ENCODE assay signal across 10 cellular contexts in genomic region chr7:19677201-19677600, GRCh38. TPM values are rescaled to one million over a fixed set of nuclear protein-coding genes. Genes with fewer than 3 reads are reported as not detected.
DNase-seq lines count a peak whose midpoint lies in the region; ATAC-seq and TF ChIP-seq lines count a peak whose summit lies in the region.
"Had no signal": no experiment of that assay in that cellular context is flagged by ENCODE, and none has a peak within 500 bp of the region (broad histone marks: within the 10 kb centered on the region; RNA-seq: fewer than 3 reads in every experiment).

No MANE protein-coding gene starts in this region.

- H3K4me1 ChIP-seq in left lung: no peaks in the 10 kb centered on the region

- no peaks in the 10 kb centered on the region for H3K36me3 ChIP-seq in left lung

- no peaks in the 10 kb centered on the region for H3K9me3 Mint-ChIP-seq in HFFc6
- H3K9me3 Mint-ChIP-seq: activated CD4-positive, alpha-beta memory T cell treated with anti-CD3 and anti-CD28 coated beads for 36 hours had no signal

- H3K9me3 ChIP-seq in left lung: no peaks in the 10 kb centered on the region

- H3K27me3 Mint-ChIP-seq in HFFc6 (ENCODE audit: insufficient read depth): peaks cover 2% of the 10 kb centered on the region; the same call in 1 of the 2 replicates
- H3K27me3 Mint-ChIP-seq: activated CD4-positive, alpha-beta memory T cell treated with anti-CD3 and anti-CD28 coated beads for 36 hours had no signal

- peak; percentile 41 for DNase-seq in NAMALWA (ENCODE audit: low spot score)
- no peak for DNase-seq in left lung
- DNase-seq in HFFc6: no peak
- no peak for DNase-seq in activated effector memory CD4-positive, alpha-beta T cell treated with Interleukin-2 at 50 U/mL for 16 hours
- DNase-seq: activated CD4-positive, alpha-beta memory T cell treated with anti-CD3 and anti-CD28 coated beads for 36 hours had no signal

- H3K27ac ChIP-seq in left lung: no peak overlapping the region
- H3K27ac ChIP-seq: coronary artery had no signal

- H3K27ac Mint-ChIP-seq in HFFc6: no peak overlapping the region
- H3K27ac Mint-ChIP-seq: activated CD4-positive, alpha-beta memory T cell treated with anti-CD3 and anti-CD28 coated beads for 36 hours had no signal

- H3K4me3 ChIP-seq in left lung: no peak overlapping the region
- H3K4me3 ChIP-seq: coronary artery had no signal

- ATAC-seq in GM18907 (IDR thresholded peaks at IDR 0.05; ENCODE audit: unreplicated experiment) (peak; percentile 79), HG02938 (IDR thresholded peaks at IDR 0.05; ENCODE audit: unreplicated experiment) (peak; percentile 79), left lung (peak; percentile 40), HG02970 (IDR thresholded peaks at IDR 0.05; ENCODE audit: low FRiP score, unreplicated experiment) (no peak), esophagus mucosa (no peak)

- TF ChIP-seq CTCF in left lung (IDR thresholded peaks at IDR 0.05) (no peak), HFFc6 (IDR thresholded peaks at IDR 0.05) (no peak)

- H3K4me3 Mint-ChIP-seq in HFFc6: no peak overlapping the region
- H3K4me3 Mint-ChIP-seq: activated CD4-positive, alpha-beta memory T cell treated with anti-CD3 and anti-CD28 coated beads for 36 hours had no signal

- intact Hi-C loops in left lung (cut with DNase I): no loop called here

- peaks cover 0 to 7% of the 10 kb centered on the region in 2 donors for H3K27me3 ChIP-seq in left lung

- H3K4me1 Mint-ChIP-seq in HFFc6 (ENCODE audit: low read depth): no peaks in the 10 kb centered on the region

- H3K36me3 Mint-ChIP-seq in HFFc6 (ENCODE audit: low read depth): no peaks in the 10 kb centered on the region
- H3K36me3 Mint-ChIP-seq: activated CD4-positive, alpha-beta memory T cell treated with anti-CD3 and anti-CD28 coated beads for 36 hours had no signal

RNA-seq across cellular contexts. Expression of gene POLR1F, which starts 31.6 kb away (rescaled TPM):
- 1 to 10 TPM; 9.6 to 9.7 TPM for total RNA-seq in left lung
- 10 to 100 TPM; 13.4 to 17.6 (median 15.5) TPM for total RNA-seq in HFFc6 (2021; fragmentation: NEBNext Ultra II Directional; extraction: Animal tissue kit (Norgen Biotek cat#: 25700))
- total RNA-seq in esophagus mucosa: 9.3 TPM

Comparison
In these comparisons a context has a peak if more than half of its experiments do, and no peak if none do; other contexts are left out.
1. ATAC-seq: peak in GM18907 (single experiment), HG02938 (single experiment) and left lung (single experiment); none in HG02970 (single experiment) and esophagus mucosa (single experiment).